Comparison of ENCODE assay signal across 8 cellular contexts in the genomic region with DNA sequence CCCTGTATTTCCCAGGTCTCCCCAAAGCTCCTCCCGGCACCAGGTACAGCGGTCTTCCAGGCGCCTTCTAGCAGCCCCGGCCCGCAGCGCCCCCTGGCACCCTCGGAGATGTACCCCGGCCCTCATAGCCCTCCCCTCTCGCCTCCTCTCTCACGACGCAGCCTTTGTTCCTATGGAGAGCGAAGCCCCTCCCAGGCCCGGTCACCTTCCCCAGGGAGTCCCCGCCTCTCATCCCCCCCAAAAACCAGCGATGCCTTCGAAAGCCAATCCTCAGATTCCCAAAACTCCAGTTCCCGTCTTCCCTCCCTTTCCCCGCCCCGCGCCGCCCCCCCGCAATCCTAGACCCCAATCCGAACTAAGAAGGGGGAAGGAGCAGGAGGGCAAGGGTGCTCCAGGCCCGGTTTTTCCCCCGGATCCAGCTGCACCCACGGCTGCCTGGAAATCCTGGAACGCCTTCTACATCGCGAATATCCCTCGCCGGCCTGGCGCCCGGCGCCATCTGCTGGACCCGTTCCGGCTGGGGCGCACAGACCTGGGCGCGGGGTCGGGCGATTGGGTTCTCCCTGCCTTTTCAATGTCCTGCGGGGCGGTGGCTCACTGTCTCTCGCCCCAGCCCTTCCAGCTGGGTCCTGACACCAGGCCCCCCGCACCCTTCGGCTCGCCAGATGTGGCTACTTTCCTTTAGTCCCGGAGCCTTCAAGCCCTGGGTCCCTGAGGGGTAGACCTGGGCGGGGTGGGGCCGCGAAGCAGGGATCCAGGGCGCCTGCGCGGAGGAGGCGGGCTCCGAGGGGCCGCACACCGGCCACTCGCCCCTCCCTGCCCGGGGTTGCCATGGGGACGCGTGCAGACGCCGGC. TPM values are rescaled to one million over a fixed set of nuclear protein-coding genes. Genes with fewer than 3 reads are reported as not detected.
DNase-seq lines count a peak whose midpoint lies in the region; ATAC-seq and TF ChIP-seq lines count a peak whose summit lies in the region.

A gene with protein sequence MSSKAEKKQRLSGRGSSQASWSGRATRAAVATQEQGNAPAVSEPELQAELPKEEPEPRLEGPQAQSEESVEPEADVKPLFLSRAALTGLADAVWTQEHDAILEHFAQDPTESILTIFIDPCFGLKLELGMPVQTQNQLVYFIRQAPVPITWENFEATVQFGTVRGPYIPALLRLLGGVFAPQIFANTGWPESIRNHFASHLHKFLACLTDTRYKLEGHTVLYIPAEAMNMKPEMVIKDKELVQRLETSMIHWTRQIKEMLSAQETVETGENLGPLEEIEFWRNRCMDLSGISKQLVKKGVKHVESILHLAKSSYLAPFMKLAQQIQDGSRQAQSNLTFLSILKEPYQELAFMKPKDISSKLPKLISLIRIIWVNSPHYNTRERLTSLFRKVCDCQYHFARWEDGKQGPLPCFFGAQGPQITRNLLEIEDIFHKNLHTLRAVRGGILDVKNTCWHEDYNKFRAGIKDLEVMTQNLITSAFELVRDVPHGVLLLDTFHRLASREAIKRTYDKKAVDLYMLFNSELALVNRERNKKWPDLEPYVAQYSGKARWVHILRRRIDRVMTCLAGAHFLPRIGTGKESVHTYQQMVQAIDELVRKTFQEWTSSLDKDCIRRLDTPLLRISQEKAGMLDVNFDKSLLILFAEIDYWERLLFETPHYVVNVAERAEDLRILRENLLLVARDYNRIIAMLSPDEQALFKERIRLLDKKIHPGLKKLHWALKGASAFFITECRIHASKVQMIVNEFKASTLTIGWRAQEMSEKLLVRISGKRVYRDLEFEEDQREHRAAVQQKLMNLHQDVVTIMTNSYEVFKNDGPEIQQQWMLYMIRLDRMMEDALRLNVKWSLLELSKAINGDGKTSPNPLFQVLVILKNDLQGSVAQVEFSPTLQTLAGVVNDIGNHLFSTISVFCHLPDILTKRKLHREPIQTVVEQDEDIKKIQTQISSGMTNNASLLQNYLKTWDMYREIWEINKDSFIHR (N-terminal part only) (plus strand): TSS at position 844 of the 855 bp plus-strand sequence. CDS start 1,991 bp downstream, outside the sequence.

- no peaks in the 10 kb centered on the region for H3K9me3 ChIP-seq in SK-N-MC (ENCODE audit: low read depth, low read length)
- H3K9me3 ChIP-seq in iPS-20b (ENCODE audit: insufficient read depth, low read depth, low read length): no peaks in the 10 kb centered on the region
- H3K9me3 ChIP-seq in gastrocnemius medialis: no peaks in the 10 kb centered on the region

- ATAC-seq in gastrocnemius medialis (peak; percentile 53 to 74), GM19397 (IDR thresholded peaks at IDR 0.05; ENCODE audit: unreplicated experiment) (no peak), GM21717 (IDR thresholded peaks at IDR 0.05; ENCODE audit: unreplicated experiment) (no peak)

- H3K9ac ChIP-seq in SK-N-MC (ENCODE audit: insufficient read length) (peak within 1 kb of the TSS; percentile 77), iPS-20b (ENCODE audit: low read depth, low read length) (peak within 1 kb of the TSS; percentile 80; the same call in 1 of the 2 replicates)

- peak; percentile 40 for TF ChIP-seq CTCF in cardiac fibroblast (IDR thresholded peaks at IDR 0.05; ENCODE audit: low read depth, low read length)
- TF ChIP-seq CTCF in gastrocnemius medialis (IDR thresholded peaks at IDR 0.05 in 4 of 5, conservative IDR thresholded peaks at IDR 0.05 in 1 of 5): peak in 3 of 5 experiments; percentile 39 to 48 (median 48)

- in situ Hi-C loops in gastrocnemius medialis (cut with MboI; ENCODE audit: low sequenced_read_pairs in 4 of 4): no loop called here

- no peak within 1 kb of the TSS; the same call in 1 of the 2 replicates for H3K27ac ChIP-seq in SK-N-MC
- no peak within 1 kb of the TSS for H3K27ac ChIP-seq in iPS-20b (ENCODE audit: low read length)
- peak within 1 kb of the TSS in 1 of 4 donors; percentile 2 for H3K27ac ChIP-seq in gastrocnemius medialis

- H3K4me3 ChIP-seq in SK-N-MC (peak within 1 kb of the TSS; percentile 97), cardiac fibroblast (replicated peaks in 1 of 2; ENCODE audit: low read depth in 2 of 2, low read length in 2 of 2) (peak within 1 kb of the TSS; percentile 68 to 71), iPS-20b (ENCODE audit: low read length) (peak within 1 kb of the TSS; percentile 85), gastrocnemius medialis (peak within 1 kb of the TSS; percentile 49 to 79 (median 61))

- H3K27me3 ChIP-seq in iPS-20b (ENCODE audit: insufficient read depth, low read length): peaks cover 37% of the 10 kb centered on the region
- H3K27me3 ChIP-seq in gastrocnemius medialis: peaks cover 47 to 71% (median 67%) of the 10 kb centered on the region in 3 donors

- peaks cover 20% of the 10 kb centered on the region for H3K4me1 ChIP-seq in iPS-20b (ENCODE audit: insufficient read depth, low read length)
- H3K4me1 ChIP-seq in gastrocnemius medialis: peaks cover 3 to 16% of the 10 kb centered on the region in 2 donors

- DNase-seq in GDM1 (lab: John Stamatoyannopoulos, UW) (peak; percentile 75), MV-4-11 (lab: John Stamatoyannopoulos, UW) (peak; percentile 56), SK-N-MC (ENCODE audit: low read depth, low spot score) (no peak), cardiac fibroblast (ENCODE audit: low read depth in 2 of 2) (peak; percentile 92 to 96), gastrocnemius medialis (peak; percentile 19)

- H3K36me3 ChIP-seq in SK-N-MC (ENCODE audit: insufficient read depth, low read length) (no peaks in the 10 kb centered on the region), iPS-20b (ENCODE audit: insufficient read depth, low read depth, low read length) (no peaks in the 10 kb centered on the region), gastrocnemius medialis (no peaks in the 10 kb centered on the region)

- no peak for TF ChIP-seq POLR2A in gastrocnemius medialis (IDR thresholded peaks at IDR 0.05)

- intact Hi-C loops in gastrocnemius medialis (cut with DNase I; ENCODE audit: low total_unique reads): no loop called here

RNA-seq across cellular contexts. Expression of the gene that starts here (rescaled TPM):
- not detected for total RNA-seq in gastrocnemius medialis

Comparison
In these comparisons a context has a peak if more than half of its experiments do, and no peak if none do; other contexts are left out.
1. Peak in DNase-seq, ATAC-seq and H3K4me3 ChIP-seq in gastrocnemius medialis; RNA of the gene not detected or under 1 TPM.